8 cellular contexts compared by ENCODE assay signal in the genomic region with DNA sequence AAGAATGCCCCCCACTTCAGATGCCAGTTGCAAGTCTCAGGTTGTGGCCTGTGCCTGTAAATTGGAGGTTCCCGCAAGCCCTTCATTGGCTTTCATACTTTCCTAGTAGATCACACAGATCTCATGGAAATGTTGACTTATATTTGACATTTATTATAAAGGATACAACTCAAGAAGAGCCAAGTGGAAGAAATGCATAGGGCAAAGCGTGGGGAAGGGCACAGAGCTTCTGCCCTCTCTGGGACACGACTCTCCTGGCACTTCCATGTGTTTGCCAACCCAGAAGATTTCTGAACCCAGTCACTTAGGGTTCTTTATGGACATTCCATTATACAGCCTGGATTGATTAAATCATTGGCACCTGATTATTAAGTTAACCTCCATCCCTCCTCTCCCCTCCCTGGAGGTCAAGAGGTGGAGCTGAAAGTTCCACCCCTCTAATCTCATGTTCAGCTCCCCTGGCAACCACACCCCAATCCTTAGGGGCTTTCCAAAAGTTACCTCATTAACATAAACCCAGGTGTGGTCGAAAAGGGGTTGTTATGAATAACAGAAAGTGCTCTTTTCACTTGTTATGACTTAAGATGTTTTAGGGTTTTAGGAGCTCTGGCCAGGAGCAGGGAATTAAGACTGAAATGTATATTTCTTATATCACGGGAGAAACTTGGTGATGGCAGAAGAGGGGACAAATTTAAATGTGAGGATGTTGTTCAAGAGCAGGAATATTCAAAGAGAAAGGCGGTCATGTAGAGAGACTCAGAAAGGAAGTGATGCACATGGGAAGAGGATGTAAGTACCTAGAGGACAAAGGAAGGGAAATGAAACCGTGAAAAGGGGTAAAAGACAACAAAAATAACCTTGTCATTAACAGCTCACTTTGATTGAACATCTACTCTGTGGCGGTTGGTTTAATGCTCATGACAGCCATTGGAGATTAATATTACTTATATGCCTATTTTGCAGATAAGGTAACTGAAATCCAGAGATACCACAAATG. TPM values are rescaled to one million over a fixed set of nuclear protein-coding genes. Genes with fewer than 3 reads are reported as not detected.
DNase-seq lines count a peak whose midpoint lies in the region; ATAC-seq lines count a peak whose summit lies in the region.

No MANE protein-coding gene starts in this region.

- H3K4me3 Mint-ChIP-seq in natural killer cell treated with Interleukin-12 subunit alpha and Interleukin-12 subunit beta and Interleukin-15 and Interleukin-18, amount 100 ng/mL, for 72 hours: peak overlapping the region; percentile 68

- DNase-seq in NOMO-1 treated with DMSO at 0.1 percent for 48 hours (lab: John Stamatoyannopoulos, UW; ENCODE audit: unreplicated experiment): peak; percentile 81
- DNase-seq in natural killer cell treated with Interleukin-12 subunit alpha and Interleukin-12 subunit beta and Interleukin-15 and Interleukin-18, amount 100 ng/mL, for 72 hours (ENCODE audit: low spot score): no peak
- DNase-seq in NCI-H82 (lab: John Stamatoyannopoulos, UW): no peak
- DNase-seq in HT-29 (ENCODE audit: low spot score): no peak
- no peak for DNase-seq in head of caudate nucleus
- DNase-seq in putamen (ENCODE audit: low spot score): no peak

- H3K27me3 Mint-ChIP-seq in natural killer cell treated with Interleukin-12 subunit alpha and Interleukin-12 subunit beta and Interleukin-15 and Interleukin-18, amount 100 ng/mL, for 72 hours: no peaks in the 10 kb centered on the region

- H3K9me3 Mint-ChIP-seq in natural killer cell treated with Interleukin-12 subunit alpha and Interleukin-12 subunit beta and Interleukin-15 and Interleukin-18, amount 100 ng/mL, for 72 hours: no peaks in the 10 kb centered on the region

- H3K27ac Mint-ChIP-seq in natural killer cell treated with Interleukin-12 subunit alpha and Interleukin-12 subunit beta and Interleukin-15 and Interleukin-18, amount 100 ng/mL, for 72 hours: peak overlapping the region; percentile 60 to 74

- peaks cover 45 to 56% of the 10 kb centered on the region in 2 donors for H3K4me1 Mint-ChIP-seq in natural killer cell treated with Interleukin-12 subunit alpha and Interleukin-12 subunit beta and Interleukin-15 and Interleukin-18, amount 100 ng/mL, for 72 hours (ENCODE audit: low read depth in 2 of 2)

- ATAC-seq in GM18870 (IDR thresholded peaks at IDR 0.05; ENCODE audit: unreplicated experiment) (peak; percentile 77), HG02623 (IDR thresholded peaks at IDR 0.05; ENCODE audit: unreplicated experiment) (peak; percentile 67)
- peak; percentile 48 to 69 for ATAC-seq in natural killer cell treated with Interleukin-12 subunit alpha and Interleukin-12 subunit beta and Interleukin-15 and Interleukin-18, amount 100 ng/mL, for 72 hours

- peaks cover 58% of the 10 kb centered on the region for H3K36me3 Mint-ChIP-seq in natural killer cell treated with Interleukin-12 subunit alpha and Interleukin-12 subunit beta and Interleukin-15 and Interleukin-18, amount 100 ng/mL, for 72 hours

- intact Hi-C loops in head of caudate nucleus (cut with DNase I): no loop called here

RNA-seq across cellular contexts. Expression of a gene that starts 31.8 kb away (rescaled TPM):
- total RNA-seq in natural killer cell treated with Interleukin-12 subunit alpha and Interleukin-12 subunit beta and Interleukin-15 and Interleukin-18, amount 100 ng/mL, for 72 hours: 100 to 1,000 TPM; 179 to 190 TPM
- 23.6 and 28.4 TPM in 2 replicates for total RNA-seq in HT-29 (2014; rRNA removed; shearing (Covaris generic))
